Comparison of ENCODE assay signal across 34 cellular contexts in the genomic region with DNA sequence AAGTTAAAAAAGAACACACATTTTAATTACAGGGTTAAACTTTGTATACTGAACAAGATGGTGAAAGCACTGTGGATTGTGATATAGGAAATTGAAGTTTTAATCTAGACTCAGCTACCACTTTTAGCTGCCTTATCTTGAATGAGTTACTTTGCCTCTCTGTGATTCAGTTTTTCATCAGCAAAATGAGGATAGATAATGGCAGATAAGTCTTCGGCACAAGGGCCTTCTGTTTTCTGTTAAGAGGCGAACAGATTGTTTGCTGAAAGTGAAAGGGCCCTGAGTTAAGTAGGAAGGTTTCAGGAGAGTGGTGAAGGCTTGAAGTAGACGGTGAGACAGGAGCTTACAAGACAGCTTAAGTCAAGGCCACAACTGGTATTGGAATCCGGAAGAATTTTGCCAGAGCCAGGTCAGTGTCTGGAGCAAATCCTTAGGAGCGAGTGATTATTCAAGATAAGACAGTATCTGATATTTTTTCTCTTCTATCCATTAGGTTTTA. TPM values are rescaled to one million over a fixed set of nuclear protein-coding genes. Genes with fewer than 3 reads are reported as not detected.
"Had no signal": no experiment of that assay in that cellular context is flagged by ENCODE, and none has a peak within 500 bp of the region (broad histone marks: within the 10 kb centered on the region; RNA-seq: fewer than 3 reads in every experiment).

No MANE protein-coding gene starts in this region.

- H3K27ac Mint-ChIP-seq: immature natural killer cell; mesothelial cell of epicardium; natural killer cell; nephron progenitor cell; neural progenitor cell; stimulated activated effector memory CD8-positive, alpha-beta T cell treated with anti-CD3 and anti-CD28 coated beads, Interleukin-12 subunit alpha, Interleukin-12 subunit beta, amount 100 ng/mL, for 72 hours; stimulated activated naive CD8-positive, alpha-beta T cell treated with anti-CD3 and anti-CD28 coated beads, Interleukin-15, Interleukin-2, amounts not matched to agents 100 ng/mL and 50 ng/mL, for 24 hours had no signal

- FAIRE-seq: islet of Langerhans, kidney, small intestine, urothelium cell line had no signal

- ATAC-seq: left colon; left lung; lower lobe of right lung; natural killer cell; right cardiac atrium; stimulated activated effector memory CD8-positive, alpha-beta T cell treated with anti-CD3 and anti-CD28 coated beads, Interleukin-12 subunit alpha, Interleukin-12 subunit beta, amount 100 ng/mL, for 72 hours; upper lobe of right lung had no signal

- H3K4me1 Mint-ChIP-seq: mesothelial cell of epicardium, natural killer cell, neural progenitor cell had no signal

- H3K27me3 ChIP-seq: left lung, neural progenitor cell, neutrophil, ovary, sigmoid colon, spleen, suprapubic skin, tibial artery, upper lobe of right lung had no signal

- H3K4me2 ChIP-seq: neural progenitor cell had no signal

- H3K27ac ChIP-seq: left lung, lower lobe of right lung, neural progenitor cell, neutrophil, ovary, prostate gland, sigmoid colon, spleen, suprapubic skin, thoracic aorta, tibial artery, upper lobe of right lung had no signal

- H3K9me3 Mint-ChIP-seq: immature natural killer cell; mesothelial cell of epicardium; naive B cell; natural killer cell; nephron progenitor cell; neural progenitor cell; stimulated activated effector memory CD8-positive, alpha-beta T cell treated with anti-CD3 and anti-CD28 coated beads, Interleukin-12 subunit alpha, Interleukin-12 subunit beta, amount 100 ng/mL, for 72 hours; stimulated activated naive CD8-positive, alpha-beta T cell treated with anti-CD3 and anti-CD28 coated beads, Interleukin-15, Interleukin-2, amounts not matched to agents 100 ng/mL and 50 ng/mL, for 24 hours had no signal

- H3K4me3 ChIP-seq: left lung, lower lobe of right lung, neural progenitor cell, ovary, prostate gland, sigmoid colon, spleen, suprapubic skin, thoracic aorta, tibial artery, upper lobe of right lung had no signal

- H3K9ac ChIP-seq: neural progenitor cell had no signal

- H3K36me3 ChIP-seq: ovary had no signal

- H2AFZ ChIP-seq: neural progenitor cell had no signal

- H3K4me1 ChIP-seq: left lung, lower lobe of right lung, neural progenitor cell, prostate gland, sigmoid colon, suprapubic skin, tibial artery, upper lobe of right lung had no signal

- H3K9me3 ChIP-seq: left lung, lower lobe of right lung, neutrophil, ovary, prostate gland, sigmoid colon, spleen, suprapubic skin, thoracic aorta, tibial artery, upper lobe of right lung had no signal

- H3K27me3 Mint-ChIP-seq: naive B cell; stimulated activated naive CD8-positive, alpha-beta T cell treated with anti-CD3 and anti-CD28 coated beads, Interleukin-15, Interleukin-2, amounts not matched to agents 100 ng/mL and 50 ng/mL, for 24 hours had no signal

- H3K4me3 Mint-ChIP-seq: immature natural killer cell; mesothelial cell of epicardium; natural killer cell; nephron progenitor cell; neural progenitor cell; stimulated activated effector memory CD8-positive, alpha-beta T cell treated with anti-CD3 and anti-CD28 coated beads, Interleukin-12 subunit alpha, Interleukin-12 subunit beta, amount 100 ng/mL, for 72 hours; stimulated activated naive CD8-positive, alpha-beta T cell treated with anti-CD3 and anti-CD28 coated beads, Interleukin-15, Interleukin-2, amounts not matched to agents 100 ng/mL and 50 ng/mL, for 24 hours had no signal

- DNase-seq: hypothalamus; immature natural killer cell; kidney; left colon; left lung; lower lobe of right lung; mesendoderm; naive B cell; natural killer cell; nephron progenitor cell; ovary; posterior cingulate gyrus; retina; right cardiac atrium; sigmoid colon; small intestine; spleen; stimulated activated CD4-positive, alpha-beta T cell treated with anti-CD3 and anti-CD28 coated beads, Interleukin-4, amount 100 ng/mL, for 24 hours; stimulated activated naive CD4-positive, alpha-beta T cell; tibial artery; trophoblast cell; upper lobe of right lung had no signal

RNA-seq across cellular contexts. Expression of a gene that starts 35.0 kb away (rescaled TPM):
- total RNA-seq: left colon, left lung, lower lobe of right lung, mononuclear cell, natural killer cell, right cardiac atrium, subcutaneous adipose tissue, thoracic aorta, upper lobe of right lung had no signal
- polyA plus RNA-seq: immature natural killer cell had no signal
